12 cellular contexts compared by ENCODE assay signal in the genomic region with DNA sequence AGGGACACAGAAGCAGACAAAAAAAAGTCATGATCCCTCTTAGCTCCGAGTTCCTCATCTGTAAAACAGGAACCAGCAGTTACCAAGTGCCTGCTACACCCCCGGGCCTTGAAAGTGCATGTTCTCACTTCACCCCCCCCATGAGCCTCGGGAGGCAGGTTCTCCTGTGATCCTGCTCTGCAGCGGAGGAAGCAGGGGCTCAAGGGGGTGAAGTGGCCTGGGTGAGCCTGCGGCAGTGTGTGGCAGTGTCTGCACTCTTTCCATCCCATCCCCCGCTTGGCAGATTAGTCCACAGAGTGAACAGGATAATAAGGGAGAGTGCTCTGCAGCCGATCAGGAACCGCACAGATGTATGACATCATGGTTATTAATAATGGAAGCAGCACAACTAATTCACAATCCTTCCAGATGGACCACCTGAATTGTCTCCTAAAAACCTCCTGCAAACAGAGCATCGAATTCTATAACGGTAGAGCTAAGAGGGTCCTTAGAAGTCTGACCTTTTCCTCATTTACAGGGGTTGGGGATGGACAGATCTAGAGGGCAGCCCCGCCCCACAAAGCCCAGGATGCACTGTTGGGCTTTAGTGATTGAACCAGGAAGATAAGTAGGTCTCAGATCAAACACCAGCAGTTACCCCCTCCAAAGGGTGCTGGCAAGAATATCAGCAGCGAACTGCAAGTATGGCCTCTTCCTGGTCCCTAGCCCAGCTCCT.
DNase-seq lines count a peak whose midpoint lies in the region; ATAC-seq and TF ChIP-seq lines count a peak whose summit lies in the region.
"Had no signal": no experiment of that assay in that cellular context is flagged by ENCODE, and none has a peak within 500 bp of the region (broad histone marks: within the 10 kb centered on the region; RNA-seq: fewer than 3 reads in every experiment).

No MANE protein-coding gene starts in this region.

- H3K4me1 Mint-ChIP-seq in stimulated activated naive CD8-positive, alpha-beta T cell treated with anti-CD3 and anti-CD28 coated beads, Interleukin-15, Interleukin-2, amounts not matched to agents 100 ng/mL and 50 ng/mL, for 24 hours (ENCODE audit: low read depth): peaks cover 79% of the 10 kb centered on the region
- H3K4me1 Mint-ChIP-seq in chondrocyte (ENCODE audit: low read depth): peaks cover 13% of the 10 kb centered on the region
- peaks cover 58% of the 10 kb centered on the region for H3K4me1 Mint-ChIP-seq in HFFc6 (ENCODE audit: low read depth)

- no peak overlapping the region for H3K27ac ChIP-seq in PC-3 (ENCODE audit: low read length)

- no peaks in the 10 kb centered on the region for H3K79me2 ChIP-seq in PC-3 (ENCODE audit: low read length)

- no peak overlapping the region for H3K4me2 ChIP-seq in PC-3 (ENCODE audit: low read length)

- TF ChIP-seq CTCF in chondrocyte (IDR thresholded peaks at IDR 0.05): no peak
- TF ChIP-seq CTCF in PC-3 (conservative IDR thresholded peaks at IDR 0.05; ENCODE audit: low read depth, low read length): no peak
- TF ChIP-seq CTCF in HFFc6 (IDR thresholded peaks at IDR 0.05): no peak

- CTCF ChIA-PET in PC-3 (lab: Charles Lee): no interaction called here

- no peak overlapping the region for H3K9ac ChIP-seq in PC-3 (ENCODE audit: low read length)

- H3K36me3 Mint-ChIP-seq in stimulated activated naive CD8-positive, alpha-beta T cell treated with anti-CD3 and anti-CD28 coated beads, Interleukin-15, Interleukin-2, amounts not matched to agents 100 ng/mL and 50 ng/mL, for 24 hours (ENCODE audit: low read depth): peaks cover 68% of the 10 kb centered on the region
- H3K36me3 Mint-ChIP-seq in chondrocyte (ENCODE audit: low read depth) (no peaks in the 10 kb centered on the region), HFFc6 (ENCODE audit: low read depth) (no peaks in the 10 kb centered on the region)

- no peak overlapping the region for H2AFZ ChIP-seq in PC-3 (ENCODE audit: low read length)

- no peaks in the 10 kb centered on the region for H3K9me3 ChIP-seq in PC-3 (ENCODE audit: low read length)
- H3K9me3 ChIP-seq: heart left ventricle had no signal

- intact Hi-C loops in PC-3 (cut with micrococcal nuclease): no loop called here

- no peak overlapping the region for H3K4me3 ChIP-seq in PC-3 (ENCODE audit: low read length)
- H3K4me3 ChIP-seq: heart left ventricle, K562 had no signal

- H3K9me3 Mint-ChIP-seq in stimulated activated naive CD8-positive, alpha-beta T cell treated with anti-CD3 and anti-CD28 coated beads, Interleukin-15, Interleukin-2, amounts not matched to agents 100 ng/mL and 50 ng/mL, for 24 hours: no peaks in the 10 kb centered on the region
- no peaks in the 10 kb centered on the region for H3K9me3 Mint-ChIP-seq in chondrocyte (ENCODE audit: low read depth)
- no peaks in the 10 kb centered on the region for H3K9me3 Mint-ChIP-seq in HFFc6

- H3K4me3 Mint-ChIP-seq in stimulated activated naive CD8-positive, alpha-beta T cell treated with anti-CD3 and anti-CD28 coated beads, Interleukin-15, Interleukin-2, amounts not matched to agents 100 ng/mL and 50 ng/mL, for 24 hours: peak overlapping the region; percentile 84
- H3K4me3 Mint-ChIP-seq in chondrocyte (ENCODE audit: unreplicated experiment): no peak overlapping the region
- H3K4me3 Mint-ChIP-seq in HFFc6: no peak overlapping the region

- H3K4me1 ChIP-seq in PC-3 (ENCODE audit: insufficient read depth, low read length): peaks cover 8% of the 10 kb centered on the region

- POLR2A ChIA-PET in PC-3 (lab: Charles Lee; ENCODE audit: unreplicated experiment): no interaction called here

- H3K36me3 ChIP-seq in PC-3 (ENCODE audit: low read depth, low read length): no peaks in the 10 kb centered on the region
- H3K36me3 ChIP-seq: heart left ventricle had no signal

- no peaks in the 10 kb centered on the region for H3K27me3 Mint-ChIP-seq in stimulated activated naive CD8-positive, alpha-beta T cell treated with anti-CD3 and anti-CD28 coated beads, Interleukin-15, Interleukin-2, amounts not matched to agents 100 ng/mL and 50 ng/mL, for 24 hours
- H3K27me3 Mint-ChIP-seq in chondrocyte (ENCODE audit: low read depth) (no peaks in the 10 kb centered on the region), HFFc6 (ENCODE audit: insufficient read depth) (no peaks in the 10 kb centered on the region; the same call in 1 of the 2 replicates)

- no peaks in the 10 kb centered on the region for H3F3A ChIP-seq in PC-3 (ENCODE audit: low read length, unreplicated experiment)

- no peaks in the 10 kb centered on the region for H3K9me2 ChIP-seq in PC-3 (replicated peaks; ENCODE audit: low read length)

- DNase-seq in stimulated activated naive CD8-positive, alpha-beta T cell treated with anti-CD3 and anti-CD28 coated beads, Interleukin-15, Interleukin-2, amounts not matched to agents 100 U/mL and 50 U/mL, for 24 hours: no peak
- peak; percentile 71 to 75 for DNase-seq in NOMO-1 (lab: John Stamatoyannopoulos, UW; ENCODE audit: unreplicated experiment in 2 of 2)
- DNase-seq in chondrocyte (ENCODE audit: low spot score): peak; percentile 69
- no peak for DNase-seq in PC-3
- no peak for DNase-seq in HFFc6
- DNase-seq: heart left ventricle, NCI-H2171, Right ventricle myocardium superior had no signal

- no peak for ATAC-seq in stimulated activated naive CD8-positive, alpha-beta T cell treated with anti-CD3 and anti-CD28 coated beads, Interleukin-15, Interleukin-2, amounts not matched to agents 100 U/mL and 50 U/mL, for 24 hours
- ATAC-seq in HG03457 (IDR thresholded peaks at IDR 0.05; ENCODE audit: unreplicated experiment) (no peak), PC-3 (no peak), HG02678 (IDR thresholded peaks at IDR 0.05; ENCODE audit: unreplicated experiment) (no peak)
- ATAC-seq: heart left ventricle, K562 had no signal

- H3K27me3 ChIP-seq in PC-3 (ENCODE audit: low read length): no peaks in the 10 kb centered on the region
- H3K27me3 ChIP-seq: heart left ventricle had no signal

- no peaks in the 10 kb centered on the region for H4K20me1 ChIP-seq in PC-3 (ENCODE audit: low read length)

- peak overlapping the region; percentile 82 for H3K27ac Mint-ChIP-seq in stimulated activated naive CD8-positive, alpha-beta T cell treated with anti-CD3 and anti-CD28 coated beads, Interleukin-15, Interleukin-2, amounts not matched to agents 100 ng/mL and 50 ng/mL, for 24 hours
- no peak overlapping the region for H3K27ac Mint-ChIP-seq in chondrocyte (ENCODE audit: unreplicated experiment)
- no peak overlapping the region for H3K27ac Mint-ChIP-seq in HFFc6

- no TSS peak for BruUV-seq in PC-3 (replicated peaks; lab: Mats Ljungman, UMichigan)

Comparison
In these comparisons a context has a peak if more than half of its experiments do, and no peak if none do; other contexts are left out.
1. DNase-seq: peak in NOMO-1 (2 of 2) and chondrocyte (single experiment); none in stimulated activated naive CD8-positive, alpha-beta T cell treated with anti-CD3 and anti-CD28 coated beads, Interleukin-15, Interleukin-2, amounts not matched to agents 100 U/mL and 50 U/mL, for 24 hours (single experiment), PC-3 (single experiment) and HFFc6 (single experiment).